ENCODE assay signal across 24 cellular contexts in genomic region chr2:68862889-68863288, GRCh38. TPM values are rescaled to one million over a fixed set of nuclear protein-coding genes. Genes with fewer than 3 reads are reported as not detected.
DNase-seq lines count a peak whose midpoint lies in the region; ATAC-seq and TF ChIP-seq lines count a peak whose summit lies in the region.
"Had no signal": no experiment of that assay in that cellular context is flagged by ENCODE, and none has a peak within 500 bp of the region (broad histone marks: within the 10 kb centered on the region; RNA-seq: fewer than 3 reads in every experiment).

No MANE protein-coding gene starts in this region.

- POLR2A ChIA-PET in MCF 10A (lab: Yijun Ruan, JAX) = no interaction called here

- H3K4me1 ChIP-seq in right atrium auricular region (peaks cover 0 to 8% of the 10 kb centered on the region in 2 donors), left ventricle myocardium inferior (peaks cover 3% of the 10 kb centered on the region)
- H3K4me1 ChIP-seq: BE2C had no signal

- H3K4me3 ChIP-seq in right atrium auricular region = no peak overlapping the region
- H3K4me3 ChIP-seq in left ventricle myocardium inferior = no peak overlapping the region
- H3K4me3 ChIP-seq: BLaER1 treated with 17β-estradiol and CSF1 and Interleukin-3, amounts not matched to agents 10 nM and 100 nM; GM12878 had no signal

- TF ChIP-seq CTCF in right atrium auricular region (IDR thresholded peaks at IDR 0.05) (no peak), left ventricle myocardium inferior (IDR thresholded peaks at IDR 0.05; ENCODE audit: borderline replicate concordance) (no peak), MCF 10A (IDR thresholded peaks at IDR 0.05; ENCODE audit: unreplicated experiment) (no peak)

- ATAC-seq in Right ventricle myocardium inferior (peak; percentile 79), left ventricle myocardium superior (peak; percentile 57), HG03095 (IDR thresholded peaks at IDR 0.05; ENCODE audit: unreplicated experiment) (no peak)
- ATAC-seq in stimulated activated naive B cell treated with anti-CD40 and anti-IgM and Interleukin-4, amounts not matched to agents 10 μg/mL and 1 μg/mL and 100 μg/mL, for 72 hours (replicated peaks) = no peak
- ATAC-seq: GM12878 had no signal

- peak overlapping the region; percentile 73 for H3K27ac Mint-ChIP-seq in stimulated activated naive B cell treated with anti-CD40 and anti-IgM and Interleukin-4, amounts not matched to agents 10 μg/mL and 1 μg/mL and 100 μg/mL, for 72 hours
- no peak overlapping the region for H3K27ac Mint-ChIP-seq in MCF 10A (ENCODE audit: low read depth, unreplicated experiment)
- H3K27ac Mint-ChIP-seq: CD4-positive, alpha-beta T cell had no signal

- H3K36me3 ChIP-seq in right atrium auricular region = no peaks in the 10 kb centered on the region
- no peaks in the 10 kb centered on the region for H3K36me3 ChIP-seq in left ventricle myocardium inferior
- H3K36me3 ChIP-seq: BE2C; BLaER1 treated with 17β-estradiol and CSF1 and Interleukin-3, amounts not matched to agents 10 nM and 100 nM had no signal

- no peaks in the 10 kb centered on the region for H3K9me3 Mint-ChIP-seq in stimulated activated naive B cell treated with anti-CD40 and anti-IgM and Interleukin-4, amounts not matched to agents 10 μg/mL and 1 μg/mL and 100 μg/mL, for 72 hours
- no peaks in the 10 kb centered on the region for H3K9me3 Mint-ChIP-seq in MCF 10A (ENCODE audit: unreplicated experiment)
- H3K9me3 Mint-ChIP-seq: CD4-positive, alpha-beta T cell; CD8-positive, alpha-beta memory T cell had no signal

- CTCF ChIA-PET in MCF 10A (lab: Yijun Ruan, JAX) = interaction anchor here (0.9 kb wide), 1 partner anchor 47 kb away, joined by 3 read pairs; no protein-coding TSS in a partner anchor

- H3K9me3 ChIP-seq in right atrium auricular region (no peaks in the 10 kb centered on the region), left ventricle myocardium inferior (replicated peaks) (no peaks in the 10 kb centered on the region)
- H3K9me3 ChIP-seq: BE2C had no signal

- H3K27ac ChIP-seq in right atrium auricular region = no peak overlapping the region
- H3K27ac ChIP-seq in left ventricle myocardium inferior (replicated peaks) = no peak overlapping the region
- H3K27ac ChIP-seq: 22Rv1 had no signal

- DNase-seq in Right ventricle myocardium inferior (ENCODE audit: missing footprints) (no peak), right atrium auricular region (ENCODE audit: low spot score) (no peak), left ventricle myocardium superior (peak; percentile 28), left ventricle myocardium inferior (no peak), MCF 10A (ENCODE audit: unreplicated experiment) (no peak), NCI-H526 treated with DMSO at 0.1 percent for 48 hours (lab: John Stamatoyannopoulos, UW) (no peak)
- DNase-seq in stimulated activated naive B cell treated with anti-CD40 and anti-IgM and Interleukin-4, amounts not matched to agents 10 μg/mL and 1 μg/mL and 100 μg/mL, for 72 hours = no peak
- DNase-seq: ACHN; AML-193; BE2C; CD4-positive, alpha-beta T cell; CD8-positive, alpha-beta memory T cell; DMS 273 treated with DMSO at 0.1 percent for 48 hours; DMS79; EL; GDM1; H7; HCEC 1CT had no signal

- no TSS peak for BruUV-seq in MCF 10A (replicated peaks; lab: Mats Ljungman, UMichigan)

- H3K36me3 Mint-ChIP-seq in stimulated activated naive B cell treated with anti-CD40 and anti-IgM and Interleukin-4, amounts not matched to agents 10 μg/mL and 1 μg/mL and 100 μg/mL, for 72 hours = no peaks in the 10 kb centered on the region
- H3K36me3 Mint-ChIP-seq in MCF 10A (ENCODE audit: insufficient read depth, unreplicated experiment) = no peaks in the 10 kb centered on the region
- H3K36me3 Mint-ChIP-seq: CD8-positive, alpha-beta memory T cell had no signal

- no peak overlapping the region for H3K4me3 Mint-ChIP-seq in stimulated activated naive B cell treated with anti-CD40 and anti-IgM and Interleukin-4, amounts not matched to agents 10 μg/mL and 1 μg/mL and 100 μg/mL, for 72 hours
- no peak overlapping the region for H3K4me3 Mint-ChIP-seq in MCF 10A (ENCODE audit: unreplicated experiment)
- H3K4me3 Mint-ChIP-seq: CD14-positive monocyte; CD4-positive, alpha-beta T cell; CD8-positive, alpha-beta memory T cell had no signal

- H3K27me3 ChIP-seq in right atrium auricular region (no peaks in the 10 kb centered on the region), left ventricle myocardium inferior (ENCODE audit: low read depth) (peaks cover 97% of the 10 kb centered on the region)
- H3K27me3 ChIP-seq: BE2C; BLaER1 treated with 17β-estradiol and CSF1 and Interleukin-3, amounts not matched to agents 10 nM and 100 nM had no signal

- no peaks in the 10 kb centered on the region for H3K27me3 Mint-ChIP-seq in stimulated activated naive B cell treated with anti-CD40 and anti-IgM and Interleukin-4, amounts not matched to agents 10 μg/mL and 1 μg/mL and 100 μg/mL, for 72 hours
- H3K27me3 Mint-ChIP-seq in MCF 10A (ENCODE audit: insufficient read depth, unreplicated experiment) = peaks cover 9% of the 10 kb centered on the region
- H3K27me3 Mint-ChIP-seq: CD4-positive, alpha-beta T cell; CD8-positive, alpha-beta memory T cell had no signal

- H3K4me1 Mint-ChIP-seq in stimulated activated naive B cell treated with anti-CD40 and anti-IgM and Interleukin-4, amounts not matched to agents 10 μg/mL and 1 μg/mL and 100 μg/mL, for 72 hours = peaks cover 16 to 26% of the 10 kb centered on the region in 2 donors
- no peaks in the 10 kb centered on the region for H3K4me1 Mint-ChIP-seq in MCF 10A (ENCODE audit: insufficient read depth, unreplicated experiment)
- H3K4me1 Mint-ChIP-seq: CD8-positive, alpha-beta memory T cell had no signal

- intact Hi-C loops in Right ventricle myocardium inferior (cut with DNase I) (no loop called here), left ventricle myocardium superior (cut with micrococcal nuclease) (no loop called here), left ventricle myocardium inferior (cut with micrococcal nuclease) (no loop called here), MCF 10A (cut with micrococcal nuclease) (no loop called here)

RNA-seq across cellular contexts. Expression of gene BMP10, which starts 8.3 kb away (rescaled TPM):
- total RNA-seq in Right ventricle myocardium inferior (0.35 TPM), right atrium auricular region (1,000 to 10,000 TPM in 1 of 2 donors, 1 to 10 TPM in 1; 1.9 to 5,642 TPM), left ventricle myocardium superior (0.25 TPM), left ventricle myocardium inferior (0.19 TPM), MCF 10A (2022) (not detected in 2 replicates)
- total RNA-seq: CD4-positive, alpha-beta T cell; CD8-positive, alpha-beta memory T cell; GM12878; H1; H7 had no signal

Comparison
In these comparisons a context has a peak if more than half of its experiments do, and no peak if none do; other contexts are left out.
1. ATAC-seq: peak in Right ventricle myocardium inferior (single experiment) and left ventricle myocardium superior (single experiment); none in stimulated activated naive B cell treated with anti-CD40 and anti-IgM and Interleukin-4, amounts not matched to agents 10 μg/mL and 1 μg/mL and 100 μg/mL, for 72 hours (0 of 2) and HG03095 (single experiment).